In the genomic region with DNA sequence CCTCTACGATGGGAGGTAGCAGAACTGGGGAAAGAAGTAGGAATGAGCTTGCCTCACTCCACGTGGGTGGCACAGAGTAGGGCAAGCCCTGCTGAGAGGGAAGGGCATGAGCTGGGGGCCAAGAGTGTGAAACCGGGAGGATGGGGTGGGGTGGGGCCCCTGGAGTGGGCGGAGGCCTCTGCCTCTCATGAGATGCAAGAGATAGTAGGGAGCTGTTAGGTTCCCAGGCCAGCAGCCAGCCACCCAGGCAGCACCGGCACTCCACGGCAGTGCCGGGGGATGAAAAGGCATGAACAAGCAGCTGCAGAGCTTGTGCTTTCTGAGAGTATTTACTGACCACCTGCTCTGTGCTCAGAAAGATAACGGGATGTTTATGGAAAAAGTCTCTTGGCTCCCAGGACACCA, we compare ENCODE assay signal across 25 cellular contexts. TPM values are rescaled to one million over a fixed set of nuclear protein-coding genes. Genes with fewer than 3 reads are reported as not detected.
"Had no signal": no experiment of that assay in that cellular context is flagged by ENCODE, and none has a peak within 500 bp of the region (broad histone marks: within the 10 kb centered on the region; RNA-seq: fewer than 3 reads in every experiment).

No MANE protein-coding gene starts in this region.

- H3K36me3 ChIP-seq: brain microvascular endothelial cell, esophagus muscularis mucosa, prostate gland had no signal

- H3K27me3 Mint-ChIP-seq: activated naive CD8-positive, alpha-beta T cell had no signal

- ATAC-seq: mucosa of descending colon; naive thymus-derived CD8-positive, alpha-beta T cell; sciatic nerve; stimulated activated naive CD8-positive, alpha-beta T cell treated with anti-CD3 and anti-CD28 coated beads, Interleukin-15, amount 100 ng/mL, for 72 hours had no signal

- H3K27ac Mint-ChIP-seq: activated naive CD8-positive, alpha-beta T cell; activated T-helper 2 cell treated with anti-CD3 and anti-CD28 coated beads, Interferon-gamma antibody, Interleukin-2, Interleukin-4, amounts not matched to agents 10 μg/mL and 5 μg/mL and 100 μg/mL, durations not matched to agents 14 hours and 24 hours and 36 hours; T-helper 1 cell treated with Interleukin-12 subunit alpha and Interleukin-12 subunit beta and Interleukin-4 antibody, amounts not matched to agents 30 μg/mL and 1 μg/mL, for 36 hours had no signal

- H3K4me1 Mint-ChIP-seq: immature natural killer cell; naive thymus-derived CD8-positive, alpha-beta T cell had no signal

- DNase-seq: activated CD4-positive, alpha-beta T cell treated with anti-CD3 and anti-CD28 coated beads, Interleukin-2, amount 50 U/mL, for 1 hour; activated CD4-positive, CD25-positive, alpha-beta regulatory T cell; activated T-cell treated with anti-CD3 and anti-CD28 coated beads for 4 hours; amygdala; brain microvascular endothelial cell; foreskin fibroblast; glutamatergic neuron; immature natural killer cell; left cardiac atrium; mammary epithelial cell; mucosa of descending colon; naive thymus-derived CD8-positive, alpha-beta T cell; occipital lobe; stimulated activated CD4-positive, alpha-beta T cell treated with anti-CD3 and anti-CD28 coated beads, Interleukin-2, amount 100 ng/mL, for 24 hours; stimulated activated naive CD8-positive, alpha-beta T cell treated with anti-CD3 and anti-CD28 coated beads, Interleukin-15, amount 100 ng/mL, for 72 hours; testis had no signal

- H3K4me1 ChIP-seq: esophagus muscularis mucosa, testis had no signal

- H3K9me3 ChIP-seq: esophagus muscularis mucosa, mucosa of descending colon, prostate gland, testis had no signal

- H3K36me3 Mint-ChIP-seq: activated naive CD8-positive, alpha-beta T cell; immature natural killer cell; naive thymus-derived CD8-positive, alpha-beta T cell had no signal

- H3K4me3 Mint-ChIP-seq: activated naive CD8-positive, alpha-beta T cell; immature natural killer cell; naive thymus-derived CD8-positive, alpha-beta T cell; stimulated activated naive CD8-positive, alpha-beta T cell treated with anti-CD3 and anti-CD28 coated beads, Interleukin-15, amount 100 ng/mL, for 72 hours; T-helper 1 cell treated with Interleukin-12 subunit alpha and Interleukin-12 subunit beta and Interleukin-4 antibody, amounts not matched to agents 30 μg/mL and 1 μg/mL, for 36 hours had no signal

- H3K4me3 ChIP-seq: esophagus muscularis mucosa, mucosa of descending colon, prostate gland, testis had no signal

- H3K27me3 ChIP-seq: brain microvascular endothelial cell, esophagus muscularis mucosa, testis had no signal

- H3K9me3 Mint-ChIP-seq: activated T-helper 2 cell treated with anti-CD3 and anti-CD28 coated beads, Interferon-gamma antibody, Interleukin-2, Interleukin-4, amounts not matched to agents 10 μg/mL and 5 μg/mL and 100 μg/mL, durations not matched to agents 14 hours and 24 hours and 36 hours; immature natural killer cell; naive thymus-derived CD8-positive, alpha-beta T cell; stimulated activated naive CD8-positive, alpha-beta T cell treated with anti-CD3 and anti-CD28 coated beads, Interleukin-15, amount 100 ng/mL, for 72 hours; T-helper 1 cell treated with Interleukin-12 subunit alpha and Interleukin-12 subunit beta and Interleukin-4 antibody, amounts not matched to agents 30 μg/mL and 1 μg/mL, for 36 hours had no signal

- H3K27ac ChIP-seq: brain microvascular endothelial cell, esophagus muscularis mucosa, testis had no signal

RNA-seq across cellular contexts. Expression of gene PLA2G4E, which starts 24.4 kb away (rescaled TPM):
- total RNA-seq: activated CD8-positive, alpha-beta memory T cell treated with anti-CD3 and anti-CD28 coated beads for 36 hours; activated T-helper 2 cell treated with anti-CD3 and anti-CD28 coated beads, Interferon-gamma antibody, Interleukin-2, Interleukin-4, amounts not matched to agents 10 μg/mL and 5 μg/mL and 100 μg/mL, durations not matched to agents 14 hours and 24 hours and 36 hours; cerebellum; dermis microvascular lymphatic vessel endothelial cell; esophagus muscularis mucosa; naive thymus-derived CD8-positive, alpha-beta T cell; occipital lobe; sciatic nerve had no signal

RNA-seq across cellular contexts. Expression of gene PLA2G4D, which starts 49.1 kb away (rescaled TPM):
- total RNA-seq: activated CD8-positive, alpha-beta memory T cell treated with anti-CD3 and anti-CD28 coated beads for 36 hours; activated T-helper 2 cell treated with anti-CD3 and anti-CD28 coated beads, Interferon-gamma antibody, Interleukin-2, Interleukin-4, amounts not matched to agents 10 μg/mL and 5 μg/mL and 100 μg/mL, durations not matched to agents 14 hours and 24 hours and 36 hours; dermis microvascular lymphatic vessel endothelial cell; esophagus muscularis mucosa; left cardiac atrium; naive thymus-derived CD8-positive, alpha-beta T cell; occipital lobe; sciatic nerve had no signal
